Comparison of ENCODE assay signal across 8 cellular contexts in the genomic region with DNA sequence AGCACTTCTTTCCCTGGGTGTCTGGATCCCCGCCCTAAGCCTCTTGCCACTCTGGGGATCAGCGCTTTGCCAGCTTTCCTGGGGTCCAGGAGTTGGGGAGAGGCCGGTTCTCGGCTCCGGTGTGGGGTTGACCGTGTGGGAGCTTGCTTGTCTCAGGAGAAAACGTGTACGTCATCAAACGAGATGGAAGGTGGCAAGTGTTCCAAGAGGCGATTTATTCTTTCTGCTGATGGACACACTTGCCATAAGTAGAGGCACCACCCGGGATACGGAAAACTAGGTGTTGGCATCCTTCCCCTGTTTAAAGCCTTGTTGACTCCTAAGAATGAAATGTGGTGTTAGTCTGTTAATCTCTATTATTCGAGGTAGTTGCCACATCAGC. TPM values are rescaled to one million over a fixed set of nuclear protein-coding genes. Genes with fewer than 3 reads are reported as not detected.
DNase-seq lines count a peak whose midpoint lies in the region; ATAC-seq lines count a peak whose summit lies in the region.

No MANE protein-coding gene starts in this region.

- intact Hi-C loops in activated T-helper 2 cell treated with anti-CD3 and anti-CD28 coated beads, Interferon-gamma antibody, Interleukin-2, Interleukin-4, amounts not matched to agents 10 μg/mL and 5 μg/mL and 100 μg/mL, durations not matched to agents 14 hours and 24 hours and 36 hours (cut with micrococcal nuclease): no loop called here

- peaks cover 40% of the 10 kb centered on the region for H3K4me1 Mint-ChIP-seq in activated T-helper 2 cell treated with anti-CD3 and anti-CD28 coated beads, Interferon-gamma antibody, Interleukin-2, Interleukin-4, amounts not matched to agents 10 μg/mL and 5 μg/mL and 100 μg/mL, durations not matched to agents 14 hours and 24 hours and 36 hours (ENCODE audit: low read depth)
- peaks cover 36 to 52% of the 10 kb centered on the region in 2 donors for H3K4me1 Mint-ChIP-seq in immature natural killer cell

- H3K36me3 Mint-ChIP-seq in activated T-helper 2 cell treated with anti-CD3 and anti-CD28 coated beads, Interferon-gamma antibody, Interleukin-2, Interleukin-4, amounts not matched to agents 10 μg/mL and 5 μg/mL and 100 μg/mL, durations not matched to agents 14 hours and 24 hours and 36 hours (ENCODE audit: low read depth): peaks cover 52% of the 10 kb centered on the region
- peaks cover 4 to 24% (median 8%) of the 10 kb centered on the region in 3 donors for H3K36me3 Mint-ChIP-seq in immature natural killer cell

- no peaks in the 10 kb centered on the region for H3K27me3 Mint-ChIP-seq in activated T-helper 2 cell treated with anti-CD3 and anti-CD28 coated beads, Interferon-gamma antibody, Interleukin-2, Interleukin-4, amounts not matched to agents 10 μg/mL and 5 μg/mL and 100 μg/mL, durations not matched to agents 14 hours and 24 hours and 36 hours (ENCODE audit: low read depth)
- peaks cover 10 to 14% (median 12%) of the 10 kb centered on the region in 3 donors for H3K27me3 Mint-ChIP-seq in immature natural killer cell (ENCODE audit: low read depth in 3 of 3)

- DNase-seq in ELR (ENCODE audit: low read depth) (peak; percentile 67), immature natural killer cell (no peak), substantia nigra (lab: John Stamatoyannopoulos, UW) (no peak), RPMI8226 (no peak)
- DNase-seq in activated T-helper 2 cell treated with anti-CD3 and anti-CD28 coated beads, Interferon-gamma antibody, Interleukin-2, Interleukin-4, amounts not matched to agents 10 μg/mL and 5 μg/mL and 100 μg/mL, durations not matched to agents 14 hours and 24 hours and 36 hours (ENCODE audit: low spot score): no peak
- no peak for DNase-seq in stimulated activated CD4-positive, alpha-beta T cell treated with anti-CD3 and anti-CD28 coated beads, Interleukin-2, amount 100 ng/mL, for 48 hours

- H3K9me3 Mint-ChIP-seq in activated T-helper 2 cell treated with anti-CD3 and anti-CD28 coated beads, Interferon-gamma antibody, Interleukin-2, Interleukin-4, amounts not matched to agents 10 μg/mL and 5 μg/mL and 100 μg/mL, durations not matched to agents 14 hours and 24 hours and 36 hours: no peaks in the 10 kb centered on the region
- no peaks in the 10 kb centered on the region for H3K9me3 Mint-ChIP-seq in immature natural killer cell

- H3K4me3 Mint-ChIP-seq in activated T-helper 2 cell treated with anti-CD3 and anti-CD28 coated beads, Interferon-gamma antibody, Interleukin-2, Interleukin-4, amounts not matched to agents 10 μg/mL and 5 μg/mL and 100 μg/mL, durations not matched to agents 14 hours and 24 hours and 36 hours (ENCODE audit: low read depth): peak overlapping the region; percentile 100
- H3K4me3 Mint-ChIP-seq in immature natural killer cell: peak overlapping the region; percentile 96 to 100 (median 99)

- ATAC-seq in HG02884 (IDR thresholded peaks at IDR 0.05; ENCODE audit: unreplicated experiment) (peak; percentile 13), HG03571 (IDR thresholded peaks at IDR 0.05; ENCODE audit: unreplicated experiment) (no peak)

- H3K27ac Mint-ChIP-seq in activated T-helper 2 cell treated with anti-CD3 and anti-CD28 coated beads, Interferon-gamma antibody, Interleukin-2, Interleukin-4, amounts not matched to agents 10 μg/mL and 5 μg/mL and 100 μg/mL, durations not matched to agents 14 hours and 24 hours and 36 hours: peak overlapping the region; percentile 99
- H3K27ac Mint-ChIP-seq in immature natural killer cell: peak overlapping the region; percentile 97 to 100 (median 98)

- H3K27ac ChIP-seq in substantia nigra (ENCODE audit: low read depth, low read length, poor library complexity, severe bottlenecking): peak overlapping the region; percentile 87

RNA-seq across cellular contexts. Expression of gene ZWILCH, which starts 0.3 kb away (rescaled TPM):
- 33.0 and 34.5 TPM in 2 replicates for total RNA-seq in activated T-helper 2 cell treated with anti-CD3 and anti-CD28 coated beads, Interferon-gamma antibody, Interleukin-2, Interleukin-4, amounts not matched to agents 10 μg/mL and 5 μg/mL and 100 μg/mL, durations not matched to agents 14 hours and 24 hours and 36 hours
- polyA plus RNA-seq in immature natural killer cell: 10 to 100 TPM in 2 of 3 donors, 1 to 10 TPM in 1; 9.2 to 16.6 (median 12.5) TPM

RNA-seq across cellular contexts. Expression of gene RPL4, which starts 0.8 kb away (rescaled TPM):
- total RNA-seq in activated T-helper 2 cell treated with anti-CD3 and anti-CD28 coated beads, Interferon-gamma antibody, Interleukin-2, Interleukin-4, amounts not matched to agents 10 μg/mL and 5 μg/mL and 100 μg/mL, durations not matched to agents 14 hours and 24 hours and 36 hours: 3,297 and 3,363 TPM in 2 replicates
- polyA plus RNA-seq in immature natural killer cell: 100 to 1,000 TPM; 391 to 659 (median 556) TPM

RNA-seq across cellular contexts. Expression of gene SNAPC5, which starts 7.9 kb away (rescaled TPM):
- 23.2 and 23.9 TPM in 2 replicates for total RNA-seq in activated T-helper 2 cell treated with anti-CD3 and anti-CD28 coated beads, Interferon-gamma antibody, Interleukin-2, Interleukin-4, amounts not matched to agents 10 μg/mL and 5 μg/mL and 100 μg/mL, durations not matched to agents 14 hours and 24 hours and 36 hours
- 10 to 100 TPM; 48.9 to 88.4 (median 49.8) TPM for polyA plus RNA-seq in immature natural killer cell
